Comparison of ENCODE assay signal across 1 cellular context in the genomic region with DNA sequence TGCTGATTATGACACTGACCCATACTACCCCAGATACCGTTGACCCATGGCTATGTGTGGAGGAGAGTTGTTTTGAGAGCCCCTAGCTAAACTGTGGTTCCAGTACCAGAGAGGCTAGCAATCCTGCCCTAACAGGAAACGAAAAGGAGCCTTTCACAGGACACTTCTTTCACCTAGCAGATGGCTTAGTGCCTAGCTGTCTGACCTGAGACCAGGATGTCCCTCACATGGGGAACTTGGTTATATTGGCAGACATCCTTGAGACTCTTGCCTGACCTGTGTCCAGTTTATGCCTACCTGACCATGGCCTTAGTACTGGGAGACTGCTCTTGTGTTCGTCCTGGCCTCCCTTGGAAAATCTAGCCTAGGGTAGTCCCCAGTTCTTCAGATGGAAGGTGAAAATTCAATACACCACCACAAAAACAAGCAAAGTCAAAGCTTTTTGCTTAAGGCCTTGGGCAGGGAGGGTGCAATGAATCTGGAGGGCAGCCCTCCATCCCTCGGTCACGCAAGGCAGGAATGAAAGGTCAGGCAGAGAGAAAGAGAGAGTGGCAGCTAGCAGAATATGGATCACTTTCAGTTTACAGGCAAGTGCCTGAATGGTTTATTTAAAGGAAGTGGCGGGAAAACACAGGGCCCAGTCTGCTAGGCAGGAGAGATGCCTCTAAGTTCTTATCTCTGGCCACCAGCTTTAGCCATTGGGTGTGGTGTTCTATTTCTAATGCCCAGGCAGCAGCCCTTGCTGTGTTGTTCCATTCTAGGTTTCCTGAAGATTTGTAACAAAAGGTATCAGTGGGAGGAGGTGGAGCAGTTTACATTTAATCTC.
TF ChIP-seq lines count a peak whose summit lies in the region.

No MANE protein-coding gene starts in this region.

TF ChIP-seq in K562, 482 proteins besides CTCF, POLR2A, EP300 and RAD21 (continued from another document and continues in another):
- TF ChIP-seq, protein P1, sequence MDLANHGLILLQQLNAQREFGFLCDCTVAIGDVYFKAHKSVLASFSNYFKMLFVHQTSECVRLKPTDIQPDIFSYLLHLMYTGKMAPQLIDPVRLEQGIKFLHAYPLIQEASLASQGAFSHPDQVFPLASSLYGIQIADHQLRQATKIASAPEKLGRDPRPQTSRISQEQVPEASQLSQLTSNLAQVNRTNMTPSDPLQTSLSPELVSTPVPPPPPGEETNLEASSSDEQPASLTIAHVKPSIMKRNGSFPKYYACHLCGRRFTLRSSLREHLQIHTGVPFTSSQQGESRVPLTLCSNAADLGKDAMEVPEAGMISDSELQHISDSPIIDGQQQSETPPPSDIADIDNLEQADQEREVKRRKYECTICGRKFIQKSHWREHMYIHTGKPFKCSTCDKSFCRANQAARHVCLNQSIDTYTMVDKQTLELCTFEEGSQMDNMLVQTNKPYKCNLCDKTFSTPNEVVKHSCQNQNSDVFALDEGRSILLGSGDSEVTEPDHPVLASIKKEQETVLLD (IDR thresholded peaks at IDR 0.05), result peak; percentile 61; the same call in 1 of the 2 replicates
- TF ChIP-seq NR4A1 (CRISPR knock-in tag; IDR thresholded peaks at IDR 0.05) (no peak), NR4A1 (tag; IDR thresholded peaks at IDR 0.05) (0 out of 2 replicates have a peak, but pooled peaks have one; percentile 38), L3MBTL2 (IDR thresholded peaks at IDR 0.05) (peak; percentile 81), TAF9B (IDR thresholded peaks at IDR 0.05; ENCODE audit: partially characterized antibody) (peak; percentile 37), MTA2 (IDR thresholded peaks at IDR 0.05; ENCODE audit: low read depth) (peak; percentile 90), GATAD2B (IDR thresholded peaks at IDR 0.05; ENCODE audit: borderline replicate concordance) (peak; percentile 69), KDM1A (IDR thresholded peaks at IDR 0.05) (peak; percentile 73 to 79), NFE2L1 (tag; IDR thresholded peaks at IDR 0.05; ENCODE audit: borderline replicate concordance, low read depth) (no peak), EGR1 (conservative IDR thresholded peaks at IDR 0.05) (0 out of 2 replicates have a peak, but pooled peaks have one; percentile 19), JUN (IDR thresholded peaks at IDR 0.05; ENCODE audit: borderline replicate concordance, low read depth, low read length) (no peak), JUN (CRISPR knock-in tag; IDR thresholded peaks at IDR 0.05; ENCODE audit: borderline replicate concordance) (no peak), NFIC (IDR thresholded peaks at IDR 0.05) (peak; percentile 73), PML (IDR thresholded peaks at IDR 0.05; ENCODE audit: low read length) (peak; percentile 86), MYBL2 (IDR thresholded peaks at IDR 0.05; ENCODE audit: low read depth) (peak; percentile 94), MYBL2 (CRISPR knock-in tag; IDR thresholded peaks at IDR 0.05; ENCODE audit: borderline replicate concordance) (no peak), NEUROD1 (IDR thresholded peaks at IDR 0.05; ENCODE audit: borderline replicate concordance, low read depth, low read length, partially characterized antibody) (peak; percentile 27), RBFOX2 (IDR thresholded peaks at IDR 0.05; ENCODE audit: low read depth, low read length) (peak; percentile 41; the same call in 1 of the 2 replicates), TAF1 (IDR thresholded peaks at IDR 0.05; ENCODE audit: control insufficient read depth, extremely low read depth, insufficient read depth, low read length, severe bottlenecking) (peak; percentile 30), BDP1 (IDR thresholded peaks at IDR 0.05; ENCODE audit: insufficient read depth, insufficient read length) (no peak), SUPT5H (IDR thresholded peaks at IDR 0.05) (peak; percentile 61), ZNF586 (CRISPR knock-in tag; conservative IDR thresholded peaks at IDR 0.05) (no peak), FOXJ2 (tag; IDR thresholded peaks at IDR 0.05) (no peak), NFRKB (IDR thresholded peaks at IDR 0.05; ENCODE audit: low read depth) (peak; percentile 92), SMARCE1 (IDR thresholded peaks at IDR 0.05) (peak; percentile 94), LEF1 (IDR thresholded peaks at IDR 0.05) (peak; percentile 94), ZNF766 (CRISPR knock-in tag; conservative IDR thresholded peaks at IDR 0.05) (peak; percentile 79; the same call in 1 of the 2 replicates), CBFA2T2 (conservative IDR thresholded peaks at IDR 0.05) (peak; percentile 89)
- TF ChIP-seq, protein P2, sequence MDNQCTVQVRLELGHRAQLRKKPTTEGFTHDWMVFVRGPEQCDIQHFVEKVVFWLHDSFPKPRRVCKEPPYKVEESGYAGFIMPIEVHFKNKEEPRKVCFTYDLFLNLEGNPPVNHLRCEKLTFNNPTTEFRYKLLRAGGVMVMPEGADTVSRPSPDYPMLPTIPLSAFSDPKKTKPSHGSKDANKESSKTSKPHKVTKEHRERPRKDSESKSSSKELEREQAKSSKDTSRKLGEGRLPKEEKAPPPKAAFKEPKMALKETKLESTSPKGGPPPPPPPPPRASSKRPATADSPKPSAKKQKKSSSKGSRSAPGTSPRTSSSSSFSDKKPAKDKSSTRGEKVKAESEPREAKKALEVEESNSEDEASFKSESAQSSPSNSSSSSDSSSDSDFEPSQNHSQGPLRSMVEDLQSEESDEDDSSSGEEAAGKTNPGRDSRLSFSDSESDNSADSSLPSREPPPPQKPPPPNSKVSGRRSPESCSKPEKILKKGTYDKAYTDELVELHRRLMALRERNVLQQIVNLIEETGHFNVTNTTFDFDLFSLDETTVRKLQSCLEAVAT (IDR thresholded peaks at IDR 0.05), result no peak
- TF ChIP-seq, protein P3, sequence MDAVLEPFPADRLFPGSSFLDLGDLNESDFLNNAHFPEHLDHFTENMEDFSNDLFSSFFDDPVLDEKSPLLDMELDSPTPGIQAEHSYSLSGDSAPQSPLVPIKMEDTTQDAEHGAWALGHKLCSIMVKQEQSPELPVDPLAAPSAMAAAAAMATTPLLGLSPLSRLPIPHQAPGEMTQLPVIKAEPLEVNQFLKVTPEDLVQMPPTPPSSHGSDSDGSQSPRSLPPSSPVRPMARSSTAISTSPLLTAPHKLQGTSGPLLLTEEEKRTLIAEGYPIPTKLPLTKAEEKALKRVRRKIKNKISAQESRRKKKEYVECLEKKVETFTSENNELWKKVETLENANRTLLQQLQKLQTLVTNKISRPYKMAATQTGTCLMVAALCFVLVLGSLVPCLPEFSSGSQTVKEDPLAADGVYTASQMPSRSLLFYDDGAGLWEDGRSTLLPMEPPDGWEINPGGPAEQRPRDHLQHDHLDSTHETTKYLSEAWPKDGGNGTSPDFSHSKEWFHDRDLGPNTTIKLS (IDR thresholded peaks at IDR 0.05; ENCODE audit: borderline replicate concordance, low read depth), result peak; percentile 38; the same call in 1 of the 2 replicates
- TF ChIP-seq, protein P4, sequence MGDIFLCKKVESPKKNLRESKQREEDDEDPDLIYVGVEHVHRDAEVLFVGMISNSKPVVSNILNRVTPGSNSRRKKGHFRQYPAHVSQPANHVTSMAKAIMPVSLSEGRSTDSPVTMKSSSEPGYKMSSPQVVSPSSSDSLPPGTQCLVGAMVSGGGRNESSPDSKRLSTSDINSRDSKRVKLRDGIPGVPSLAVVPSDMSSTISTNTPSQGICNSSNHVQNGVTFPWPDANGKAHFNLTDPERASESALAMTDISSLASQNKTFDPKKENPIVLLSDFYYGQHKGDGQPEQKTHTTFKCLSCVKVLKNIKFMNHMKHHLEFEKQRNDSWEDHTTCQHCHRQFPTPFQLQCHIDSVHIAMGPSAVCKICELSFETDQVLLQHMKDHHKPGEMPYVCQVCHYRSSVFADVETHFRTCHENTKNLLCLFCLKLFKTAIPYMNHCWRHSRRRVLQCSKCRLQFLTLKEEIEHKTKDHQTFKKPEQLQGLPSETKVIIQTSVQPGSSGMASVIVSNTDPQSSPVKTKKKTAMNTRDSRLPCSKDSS (IDR thresholded peaks at IDR 0.05; ENCODE audit: low read depth, partially characterized antibody), result no peak
- TF ChIP-seq, protein P5, sequence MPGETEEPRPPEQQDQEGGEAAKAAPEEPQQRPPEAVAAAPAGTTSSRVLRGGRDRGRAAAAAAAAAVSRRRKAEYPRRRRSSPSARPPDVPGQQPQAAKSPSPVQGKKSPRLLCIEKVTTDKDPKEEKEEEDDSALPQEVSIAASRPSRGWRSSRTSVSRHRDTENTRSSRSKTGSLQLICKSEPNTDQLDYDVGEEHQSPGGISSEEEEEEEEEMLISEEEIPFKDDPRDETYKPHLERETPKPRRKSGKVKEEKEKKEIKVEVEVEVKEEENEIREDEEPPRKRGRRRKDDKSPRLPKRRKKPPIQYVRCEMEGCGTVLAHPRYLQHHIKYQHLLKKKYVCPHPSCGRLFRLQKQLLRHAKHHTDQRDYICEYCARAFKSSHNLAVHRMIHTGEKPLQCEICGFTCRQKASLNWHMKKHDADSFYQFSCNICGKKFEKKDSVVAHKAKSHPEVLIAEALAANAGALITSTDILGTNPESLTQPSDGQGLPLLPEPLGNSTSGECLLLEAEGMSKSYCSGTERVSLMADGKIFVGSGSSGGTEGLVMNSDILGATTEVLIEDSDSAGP (CRISPR knock-in tag; IDR thresholded peaks at IDR 0.05), result no peak
- TF ChIP-seq, protein P6, sequence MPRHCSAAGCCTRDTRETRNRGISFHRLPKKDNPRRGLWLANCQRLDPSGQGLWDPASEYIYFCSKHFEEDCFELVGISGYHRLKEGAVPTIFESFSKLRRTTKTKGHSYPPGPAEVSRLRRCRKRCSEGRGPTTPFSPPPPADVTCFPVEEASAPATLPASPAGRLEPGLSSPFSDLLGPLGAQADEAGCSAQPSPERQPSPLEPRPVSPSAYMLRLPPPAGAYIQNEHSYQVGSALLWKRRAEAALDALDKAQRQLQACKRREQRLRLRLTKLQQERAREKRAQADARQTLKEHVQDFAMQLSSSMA (CRISPR knock-in tag; IDR thresholded peaks at IDR 0.05), result no peak
- TF ChIP-seq, protein P7, sequence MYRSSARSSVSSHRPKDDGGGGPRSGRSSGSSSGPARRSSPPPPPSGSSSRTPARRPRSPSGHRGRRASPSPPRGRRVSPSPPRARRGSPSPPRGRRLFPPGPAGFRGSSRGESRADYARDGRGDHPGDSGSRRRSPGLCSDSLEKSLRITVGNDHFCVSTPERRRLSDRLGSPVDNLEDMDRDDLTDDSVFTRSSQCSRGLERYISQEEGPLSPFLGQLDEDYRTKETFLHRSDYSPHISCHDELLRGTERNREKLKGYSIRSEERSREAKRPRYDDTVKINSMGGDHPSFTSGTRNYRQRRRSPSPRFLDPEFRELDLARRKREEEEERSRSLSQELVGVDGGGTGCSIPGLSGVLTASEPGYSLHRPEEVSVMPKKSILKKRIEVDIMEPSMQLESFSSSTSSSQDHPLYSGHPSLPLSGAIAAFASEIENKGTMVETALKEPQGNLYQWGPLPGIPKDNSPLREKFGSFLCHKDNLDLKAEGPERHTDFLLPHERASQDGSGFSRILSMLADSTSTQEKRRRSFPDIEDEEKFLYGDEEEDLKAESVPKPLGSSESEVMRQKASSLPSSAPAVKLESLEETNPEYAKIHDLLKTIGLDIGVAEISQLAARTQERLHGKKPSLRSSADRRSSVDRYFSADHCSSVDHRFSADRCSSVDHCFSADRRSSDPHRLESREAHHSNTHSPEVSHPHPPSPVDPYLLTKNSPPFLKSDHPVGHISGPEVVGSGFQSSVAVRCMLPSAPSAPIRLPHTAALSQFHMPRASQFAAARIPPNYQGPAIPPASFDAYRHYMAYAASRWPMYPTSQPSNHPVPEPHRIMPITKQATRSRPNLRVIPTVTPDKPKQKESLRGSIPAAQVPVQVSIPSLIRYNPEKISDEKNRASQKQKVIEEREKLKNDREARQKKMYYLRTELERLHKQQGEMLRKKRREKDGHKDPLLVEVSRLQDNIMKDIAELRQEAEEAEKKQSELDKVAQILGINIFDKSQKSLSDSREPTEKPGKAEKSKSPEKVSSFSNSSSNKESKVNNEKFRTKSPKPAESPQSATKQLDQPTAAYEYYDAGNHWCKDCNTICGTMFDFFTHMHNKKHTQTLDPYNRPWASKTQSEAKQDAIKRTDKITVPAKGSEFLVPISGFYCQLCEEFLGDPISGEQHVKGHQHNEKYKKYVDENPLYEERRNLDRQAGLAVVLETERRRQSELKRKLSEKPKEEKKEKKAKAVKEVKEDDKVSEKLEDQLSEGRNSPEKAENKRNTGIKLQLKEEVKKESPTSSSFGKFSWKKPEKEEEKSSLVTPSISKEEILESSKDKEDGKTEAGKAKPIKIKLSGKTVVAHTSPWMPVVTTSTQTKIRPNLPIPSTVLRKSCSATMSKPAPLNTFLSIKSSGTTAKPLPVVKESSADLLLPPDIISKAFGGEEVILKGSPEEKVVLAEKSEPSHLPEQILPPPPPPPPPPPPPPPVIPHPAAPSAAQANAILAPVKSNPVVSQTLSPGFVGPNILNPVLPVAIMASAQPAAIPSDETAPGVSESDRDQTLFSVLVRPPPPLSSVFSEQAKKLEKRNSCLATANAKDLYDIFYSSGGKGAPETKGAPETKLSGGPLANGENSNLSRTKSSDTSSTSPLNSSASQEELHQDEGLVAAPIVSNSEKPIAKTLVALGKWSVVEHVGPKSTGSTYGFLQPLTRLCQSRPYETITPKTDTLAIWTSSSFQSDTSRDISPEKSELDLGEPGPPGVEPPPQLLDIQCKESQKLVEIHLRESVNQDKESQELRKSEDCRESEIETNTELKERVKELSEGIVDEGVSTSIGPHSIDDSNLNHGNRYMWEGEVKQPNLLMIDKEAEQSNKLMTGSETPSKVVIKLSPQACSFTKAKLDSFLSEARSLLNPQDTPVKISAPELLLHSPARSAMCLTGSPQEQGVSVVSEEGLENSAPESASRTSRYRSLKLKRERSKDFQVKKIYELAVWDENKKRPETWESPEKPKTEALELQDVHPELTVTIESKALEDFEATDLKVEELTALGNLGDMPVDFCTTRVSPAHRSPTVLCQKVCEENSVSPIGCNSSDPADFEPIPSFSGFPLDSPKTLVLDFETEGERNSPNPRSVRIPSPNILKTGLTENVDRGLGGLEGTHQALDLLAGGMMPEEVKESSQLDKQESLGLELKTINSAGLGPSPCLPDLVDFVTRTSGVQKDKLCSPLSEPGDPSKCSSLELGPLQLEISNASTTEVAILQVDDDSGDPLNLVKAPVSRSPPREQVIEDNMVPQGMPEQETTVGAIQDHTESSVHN (IDR thresholded peaks at IDR 0.05; ENCODE audit: borderline replicate concordance in 1 of 2, low read depth in 1 of 2), result 0 out of 4 replicates have a peak, but pooled peaks of 1 of the 2 experiments have one; percentile 16
- TF ChIP-seq, protein P8, sequence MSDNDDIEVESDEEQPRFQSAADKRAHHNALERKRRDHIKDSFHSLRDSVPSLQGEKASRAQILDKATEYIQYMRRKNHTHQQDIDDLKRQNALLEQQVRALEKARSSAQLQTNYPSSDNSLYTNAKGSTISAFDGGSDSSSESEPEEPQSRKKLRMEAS (CRISPR knock-in tag; IDR thresholded peaks at IDR 0.05), result peak; percentile 66; the same call in 1 of the 2 replicates
- TF ChIP-seq, protein P9, sequence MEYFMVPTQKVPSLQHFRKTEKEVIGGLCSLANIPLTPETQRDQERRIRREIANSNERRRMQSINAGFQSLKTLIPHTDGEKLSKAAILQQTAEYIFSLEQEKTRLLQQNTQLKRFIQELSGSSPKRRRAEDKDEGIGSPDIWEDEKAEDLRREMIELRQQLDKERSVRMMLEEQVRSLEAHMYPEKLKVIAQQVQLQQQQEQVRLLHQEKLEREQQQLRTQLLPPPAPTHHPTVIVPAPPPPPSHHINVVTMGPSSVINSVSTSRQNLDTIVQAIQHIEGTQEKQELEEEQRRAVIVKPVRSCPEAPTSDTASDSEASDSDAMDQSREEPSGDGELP (CRISPR knock-in tag; IDR thresholded peaks at IDR 0.05; ENCODE audit: borderline replicate concordance), result peak; percentile 64; the same call in 1 of the 2 replicates
